In the genomic region with DNA sequence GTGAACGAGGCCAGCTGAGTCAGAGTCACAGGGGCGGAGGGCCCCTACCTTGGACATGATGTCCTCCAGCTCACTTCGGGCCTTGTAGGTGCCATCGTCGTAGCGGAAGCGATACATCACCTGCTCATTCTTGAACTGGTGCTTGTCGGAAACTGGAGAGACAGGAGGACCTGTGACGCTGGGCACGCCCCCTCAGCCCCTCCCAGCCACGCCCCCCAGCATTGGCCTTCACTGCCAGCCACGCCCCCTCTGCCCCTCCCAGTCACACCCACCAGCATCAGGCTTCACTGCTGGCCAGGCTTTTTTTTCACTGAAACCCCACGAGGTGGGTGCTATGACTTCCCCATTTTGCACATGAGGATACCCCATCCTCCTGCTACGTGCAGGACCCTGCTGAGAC, we compare ENCODE assay signal across 1 cellular context.
TF ChIP-seq lines count a peak whose summit lies in the region.

No MANE protein-coding gene starts in this region.

TF ChIP-seq in GM23338, 12 proteins besides CTCF, POLR2A, EP300 and RAD21 (continued from another document):
- TF ChIP-seq, protein P1, sequence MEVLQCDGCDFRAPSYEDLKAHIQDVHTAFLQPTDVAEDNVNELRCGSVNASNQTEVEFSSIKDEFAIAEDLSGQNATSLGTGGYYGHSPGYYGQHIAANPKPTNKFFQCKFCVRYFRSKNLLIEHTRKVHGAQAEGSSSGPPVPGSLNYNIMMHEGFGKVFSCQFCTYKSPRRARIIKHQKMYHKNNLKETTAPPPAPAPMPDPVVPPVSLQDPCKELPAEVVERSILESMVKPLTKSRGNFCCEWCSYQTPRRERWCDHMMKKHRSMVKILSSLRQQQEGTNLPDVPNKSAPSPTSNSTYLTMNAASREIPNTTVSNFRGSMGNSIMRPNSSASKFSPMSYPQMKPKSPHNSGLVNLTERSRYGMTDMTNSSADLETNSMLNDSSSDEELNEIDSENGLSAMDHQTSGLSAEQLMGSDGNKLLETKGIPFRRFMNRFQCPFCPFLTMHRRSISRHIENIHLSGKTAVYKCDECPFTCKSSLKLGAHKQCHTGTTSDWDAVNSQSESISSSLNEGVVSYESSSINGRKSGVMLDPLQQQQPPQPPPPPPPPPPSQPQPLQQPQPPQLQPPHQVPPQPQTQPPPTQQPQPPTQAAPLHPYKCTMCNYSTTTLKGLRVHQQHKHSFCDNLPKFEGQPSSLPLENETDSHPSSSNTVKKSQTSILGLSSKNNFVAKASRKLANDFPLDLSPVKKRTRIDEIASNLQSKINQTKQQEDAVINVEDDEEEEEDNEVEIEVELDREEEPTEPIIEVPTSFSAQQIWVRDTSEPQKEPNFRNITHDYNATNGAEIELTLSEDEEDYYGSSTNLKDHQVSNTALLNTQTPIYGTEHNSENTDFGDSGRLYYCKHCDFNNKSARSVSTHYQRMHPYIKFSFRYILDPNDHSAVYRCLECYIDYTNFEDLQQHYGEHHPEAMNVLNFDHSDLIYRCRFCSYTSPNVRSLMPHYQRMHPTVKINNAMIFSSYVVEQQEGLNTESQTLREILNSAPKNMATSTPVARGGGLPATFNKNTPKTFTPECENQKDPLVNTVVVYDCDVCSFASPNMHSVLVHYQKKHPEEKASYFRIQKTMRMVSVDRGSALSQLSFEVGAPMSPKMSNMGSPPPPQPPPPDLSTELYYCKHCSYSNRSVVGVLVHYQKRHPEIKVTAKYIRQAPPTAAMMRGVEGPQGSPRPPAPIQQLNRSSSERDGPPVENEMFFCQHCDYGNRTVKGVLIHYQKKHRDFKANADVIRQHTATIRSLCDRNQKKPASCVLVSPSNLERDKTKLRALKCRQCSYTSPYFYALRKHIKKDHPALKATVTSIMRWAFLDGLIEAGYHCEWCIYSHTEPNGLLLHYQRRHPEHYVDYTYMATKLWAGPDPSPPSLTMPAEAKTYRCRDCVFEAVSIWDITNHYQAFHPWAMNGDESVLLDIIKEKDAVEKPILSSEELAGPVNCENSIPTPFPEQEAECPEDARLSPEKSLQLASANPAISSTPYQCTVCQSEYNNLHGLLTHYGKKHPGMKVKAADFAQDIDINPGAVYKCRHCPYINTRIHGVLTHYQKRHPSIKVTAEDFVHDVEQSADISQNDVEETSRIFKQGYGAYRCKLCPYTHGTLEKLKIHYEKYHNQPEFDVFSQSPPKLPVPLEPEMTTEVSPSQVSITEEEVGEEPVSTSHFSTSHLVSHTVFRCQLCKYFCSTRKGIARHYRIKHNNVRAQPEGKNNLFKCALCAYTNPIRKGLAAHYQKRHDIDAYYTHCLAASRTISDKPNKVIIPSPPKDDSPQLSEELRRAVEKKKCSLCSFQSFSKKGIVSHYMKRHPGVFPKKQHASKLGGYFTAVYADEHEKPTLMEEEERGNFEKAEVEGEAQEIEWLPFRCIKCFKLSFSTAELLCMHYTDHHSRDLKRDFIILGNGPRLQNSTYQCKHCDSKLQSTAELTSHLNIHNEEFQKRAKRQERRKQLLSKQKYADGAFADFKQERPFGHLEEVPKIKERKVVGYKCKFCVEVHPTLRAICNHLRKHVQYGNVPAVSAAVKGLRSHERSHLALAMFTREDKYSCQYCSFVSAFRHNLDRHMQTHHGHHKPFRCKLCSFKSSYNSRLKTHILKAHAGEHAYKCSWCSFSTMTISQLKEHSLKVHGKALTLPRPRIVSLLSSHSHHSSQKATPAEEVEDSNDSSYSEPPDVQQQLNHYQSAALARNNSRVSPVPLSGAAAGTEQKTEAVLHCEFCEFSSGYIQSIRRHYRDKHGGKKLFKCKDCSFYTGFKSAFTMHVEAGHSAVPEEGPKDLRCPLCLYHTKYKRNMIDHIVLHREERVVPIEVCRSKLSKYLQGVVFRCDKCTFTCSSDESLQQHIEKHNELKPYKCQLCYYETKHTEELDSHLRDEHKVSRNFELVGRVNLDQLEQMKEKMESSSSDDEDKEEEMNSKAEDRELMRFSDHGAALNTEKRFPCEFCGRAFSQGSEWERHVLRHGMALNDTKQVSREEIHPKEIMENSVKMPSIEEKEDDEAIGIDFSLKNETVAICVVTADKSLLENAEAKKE (CRISPR knock-in tag; IDR thresholded peaks at IDR 0.05), result no peak
- no peak for TF ChIP-seq EZH2phosphoT487 (IDR thresholded peaks at IDR 0.05; ENCODE audit: unreplicated experiment)
- no peak for TF ChIP-seq JUNB (IDR thresholded peaks at IDR 0.05; ENCODE audit: unreplicated experiment)
- no peak for TF ChIP-seq ZNF114 (CRISPR knock-in tag; IDR thresholded peaks at IDR 0.05)
- no peak for TF ChIP-seq POLR2AphosphoS5 (IDR thresholded peaks at IDR 0.05; ENCODE audit: low read depth)
- TF ChIP-seq EZH2 (IDR thresholded peaks at IDR 0.05; ENCODE audit: low read depth, unreplicated experiment), result no peak
